12 cellular contexts compared by ENCODE assay signal in the genomic region with DNA sequence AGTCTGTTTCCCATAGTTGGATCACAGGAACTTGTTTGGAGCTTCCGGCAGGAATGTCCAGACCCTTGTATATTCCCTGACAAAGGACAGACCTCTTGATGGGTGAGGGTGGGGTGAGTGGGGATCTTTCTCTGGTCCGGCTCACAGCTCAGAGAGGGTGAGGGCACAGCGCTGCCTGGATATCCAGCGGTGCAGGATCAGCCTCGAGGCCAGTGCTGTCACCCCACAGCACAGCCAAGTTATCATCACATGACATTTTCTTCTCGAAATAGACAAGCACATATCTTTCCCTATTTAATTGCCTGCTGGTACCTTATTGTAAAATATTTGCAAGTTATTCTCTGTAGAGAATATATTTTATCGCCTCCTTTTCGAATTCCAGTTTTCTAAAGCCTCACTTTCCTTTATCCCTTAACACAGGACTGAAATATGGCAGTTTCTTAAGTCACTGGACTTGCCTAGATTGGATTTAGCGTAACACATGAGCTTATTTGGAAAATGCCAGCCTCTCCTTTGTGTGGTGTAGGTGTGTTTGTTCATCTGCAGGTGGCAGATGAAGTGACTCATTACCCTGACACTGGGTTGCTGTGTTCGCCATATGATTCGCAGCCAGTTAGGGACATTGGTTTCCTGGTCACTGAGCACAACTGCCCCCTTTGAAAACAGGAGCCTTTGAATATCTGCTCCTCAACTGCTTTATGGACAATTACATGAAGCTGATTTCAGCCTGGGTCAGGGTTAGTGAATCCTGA. TPM values are rescaled to one million over a fixed set of nuclear protein-coding genes. Genes with fewer than 3 reads are reported as not detected.
A peak's percentile ranks its signal among the peaks of the same experiment; 100 is the strongest.
DNase-seq lines count a peak whose midpoint lies in the region; ATAC-seq, FAIRE-seq and TF ChIP-seq lines count a peak whose summit lies in the region.
"Had no signal": no experiment of that assay in that cellular context is flagged by ENCODE, and none has a peak within 500 bp of the region (broad histone marks: within the 10 kb centered on the region; RNA-seq: fewer than 3 reads in every experiment).

No MANE protein-coding gene starts in this region.

- H3K27ac Mint-ChIP-seq in osteocyte (ENCODE audit: unreplicated experiment): no peak overlapping the region

- TF ChIP-seq CTCF in HepG2 (CRISPR knock-in tag; IDR thresholded peaks at IDR 0.05) (no peak), right lobe of liver (IDR thresholded peaks at IDR 0.05) (no peak), PC-9 (conservative IDR thresholded peaks at IDR 0.05) (no peak), osteocyte (IDR thresholded peaks at IDR 0.05) (no peak)

- H3K27me3 ChIP-seq in HepG2 (ENCODE audit: control insufficient read depth in 1 of 2, insufficient read depth in 2 of 2, low read length in 2 of 2) (peaks cover 0 to 33% of the 10 kb centered on the region in 2 experiments; a peak in 2 of 5 replicates), right lobe of liver (peaks cover 0 to 7% of the 10 kb centered on the region in 2 donors), PC-9 (ENCODE audit: insufficient read depth, low read depth) (no peaks in the 10 kb centered on the region)

- H3K9me3 Mint-ChIP-seq in osteocyte (ENCODE audit: unreplicated experiment): peaks cover 3% of the 10 kb centered on the region
- H3K9me3 Mint-ChIP-seq: activated T-cell treated with anti-CD3 and anti-CD28 coated beads, Interleukin-2, amount 50 U/mL, for 4 hours had no signal

- no peak overlapping the region for H3K4me3 Mint-ChIP-seq in osteocyte (ENCODE audit: unreplicated experiment)
- H3K4me3 Mint-ChIP-seq: activated T-cell treated with anti-CD3 and anti-CD28 coated beads, Interleukin-2, amount 50 U/mL, for 4 hours; brain had no signal

- TF ChIP-seq POLR2A in HepG2 (IDR thresholded peaks at IDR 0.05; ENCODE audit: insufficient read depth in 1 of 2, low read depth in 2 of 2, low read length in 2 of 2) (no peak), right lobe of liver (IDR thresholded peaks at IDR 0.05) (no peak)

- H3K9me3 ChIP-seq in HepG2 (ENCODE audit: low read length): no peaks in the 10 kb centered on the region
- no peaks in the 10 kb centered on the region for H3K9me3 ChIP-seq in right lobe of liver
- no peaks in the 10 kb centered on the region for H3K9me3 ChIP-seq in PC-9 (ENCODE audit: insufficient read depth, low read depth)

- H4K20me1 ChIP-seq in HepG2 (ENCODE audit: insufficient read depth, low read length): no peaks in the 10 kb centered on the region
- no peaks in the 10 kb centered on the region for H4K20me1 ChIP-seq in PC-9 (ENCODE audit: insufficient read depth)

- H3K4me1 ChIP-seq in HepG2 (ENCODE audit: insufficient read depth, low read length): 0 out of 2 replicates have a peak, but pooled peaks cover 13% of the 10 kb centered on the region
- peaks cover 0 to 3% (median 0%) of the 10 kb centered on the region in 4 donors for H3K4me1 ChIP-seq in right lobe of liver
- H3K4me1 ChIP-seq in PC-9 (replicated peaks; ENCODE audit: insufficient read depth): peaks cover 38% of the 10 kb centered on the region

- ATAC-seq in HepG2: no peak
- no peak for ATAC-seq in right lobe of liver
- no peak for ATAC-seq in HG02970 (IDR thresholded peaks at IDR 0.05; ENCODE audit: low FRiP score, unreplicated experiment)
- ATAC-seq: activated T-cell treated with anti-CD3 and anti-CD28 coated beads, Interleukin-2, amount 50 U/mL, for 4 hours had no signal

- H2AFZ ChIP-seq in HepG2 (ENCODE audit: low read length) (no peak overlapping the region), PC-9 (no peak overlapping the region)

- H3K4me2 ChIP-seq in HepG2 (ENCODE audit: low read depth, low read length) (no peak overlapping the region), PC-9 (peak overlapping the region; percentile 56)

- intact Hi-C loops in HepG2 (cut with micrococcal nuclease; ENCODE audit: unreplicated experiment) (no loop called here), right lobe of liver (cut with DNase I) (no loop called here), PC-9 (cut with micrococcal nuclease; ENCODE audit: unreplicated experiment) (loop anchor here (1.0 to 5.0 kb wide), 5 partner anchors 357 to 1247 kb away; no protein-coding TSS in a partner anchor)

- FAIRE-seq in HepG2 (lab: Jason Lieb, UNC) (no peak), urothelium cell line (lab: Jason Lieb, UNC) (no peak)

- no peak overlapping the region for H3K9ac ChIP-seq in HepG2 (ENCODE audit: insufficient read depth, low read depth, low read length)

- H3F3A ChIP-seq in PC-9 (ENCODE audit: insufficient read depth, low read depth): peaks cover 19% of the 10 kb centered on the region; the same call in 1 of the 2 replicates

- no peak overlapping the region for H3K27ac ChIP-seq in HepG2 (ENCODE audit: extremely low read length, insufficient read depth, low read length)
- no peak overlapping the region for H3K27ac ChIP-seq in right lobe of liver
- H3K27ac ChIP-seq in PC-9: peak overlapping the region; percentile 89

- no peak for DNase-seq in HepG2 (ENCODE audit: low spot score)
- no peak for DNase-seq in right lobe of liver
- DNase-seq in PC-9: peak; percentile 56 to 89
- peak; percentile 76 for DNase-seq in kidney tubule cell (ENCODE audit: low spot score)
- DNase-seq in urothelium cell line (ENCODE audit: low spot score): peak; percentile 42
- DNase-seq in C1 segment of cervical spinal cord (lab: John Stamatoyannopoulos, UW): no peak
- no peak for DNase-seq in osteocyte (ENCODE audit: extremely low spot score, unreplicated experiment)
- DNase-seq: activated T-cell treated with anti-CD3 and anti-CD28 coated beads, Interleukin-2, amount 50 U/mL, for 4 hours; MV-4-11; stimulated activated CD4-positive, alpha-beta T cell treated with anti-CD3 and anti-CD28 coated beads, Interleukin-4, amount 100 ng/mL, for 24 hours had no signal

- no peaks in the 10 kb centered on the region for H3K9me2 ChIP-seq in PC-9 (ENCODE audit: insufficient read depth)

- no peaks in the 10 kb centered on the region for H3K4me1 Mint-ChIP-seq in osteocyte (ENCODE audit: unreplicated experiment)

- 42% methylated on average over 11 of the region's 11 CpGs for WGBS in HepG2 (ENCODE audit: low lambda C conversion rate)
- WGBS in right lobe of liver (ENCODE audit: insufficient coverage, low coverage, low lambda C conversion rate, missing lambda C conversion rate): 71% methylated on average over 7 of the region's 11 CpGs

- H3K36me3 Mint-ChIP-seq in osteocyte (ENCODE audit: unreplicated experiment): no peaks in the 10 kb centered on the region
- H3K36me3 Mint-ChIP-seq: brain had no signal

- H3K4me3 ChIP-seq in HepG2 (replicated peaks in 1 of 3; ENCODE audit: insufficient read depth in 1 of 3, low read depth in 2 of 3, low read length in 3 of 3): no peak overlapping the region
- no peak overlapping the region for H3K4me3 ChIP-seq in right lobe of liver
- no peak overlapping the region for H3K4me3 ChIP-seq in PC-9

- H3K79me2 ChIP-seq in HepG2 (ENCODE audit: insufficient read depth, low read length) (no peaks in the 10 kb centered on the region), PC-9 (ENCODE audit: low read depth) (no peaks in the 10 kb centered on the region)

- in situ Hi-C loops in HepG2 (cut with HindIII; ENCODE audit: extremely low pct_ligation_motif_present, low pct_unique_long_range_greater_than_20kb): loop anchor here (10.0 kb wide), 1 partner anchor 1155 kb away; no protein-coding TSS in a partner anchor

- no peaks in the 10 kb centered on the region for H3K36me3 ChIP-seq in HepG2 (replicated peaks in 1 of 2; ENCODE audit: control insufficient read depth in 1 of 2, insufficient read depth in 2 of 2, low read length in 2 of 2)
- no peaks in the 10 kb centered on the region for H3K36me3 ChIP-seq in right lobe of liver
- H3K36me3 ChIP-seq in PC-9 (ENCODE audit: low read depth): no peaks in the 10 kb centered on the region

- POLR2A ChIA-PET in HepG2 (lab: Yijun Ruan, JAX) (no interaction called here), PC-9 (lab: Charles Lee; ENCODE audit: unreplicated experiment) (interaction anchor here (0.5 to 0.6 kb wide), 2 partner anchors 191 to 1255 kb away, joined by 4 to 10 read pairs; no protein-coding TSS in a partner anchor)

- no peak for TF ChIP-seq RAD21 in HepG2 (CRISPR knock-in tag; IDR thresholded peaks at IDR 0.05)

- CTCF ChIA-PET in HepG2 (lab: Yijun Ruan, JAX; ENCODE audit: low intra/inter-chr PET ratio, low total read pairs) (no interaction called here), PC-9 (lab: Charles Lee) (interaction anchor here (0.6 kb wide), 2 partner anchors 867 to 1339 kb away, joined by 3 read pairs; no protein-coding TSS in a partner anchor)

- peaks cover 49% of the 10 kb centered on the region for H3K27me3 Mint-ChIP-seq in osteocyte (ENCODE audit: unreplicated experiment)

- BruUV-seq in HepG2 (replicated peaks; lab: Mats Ljungman, UMichigan) (no TSS peak), PC-9 (replicated peaks; lab: Mats Ljungman, UMichigan) (no TSS peak)

- TF ChIP-seq EP300 in HepG2 (IDR thresholded peaks at IDR 0.05; ENCODE audit: low read depth in 2 of 2, low read length in 2 of 2) (no peak), HepG2 (CRISPR knock-in tag; IDR thresholded peaks at IDR 0.05; ENCODE audit: borderline replicate concordance) (no peak)

TF ChIP-seq in HepG2, 621 proteins besides CTCF, POLR2A, EP300 and RAD21 (continues in another document):
- no peak for TF ChIP-seq ZNF101 (CRISPR knock-in tag; IDR thresholded peaks at IDR 0.05; ENCODE audit: borderline replicate concordance, low read depth)

RNA-seq across cellular contexts. Expression of a gene that starts 21.4 kb away (rescaled TPM):
- total RNA-seq in HepG2 (2016; rRNA removed; fragmentation: Illumina TruSeq; extraction: Trizol) (not detected in 2 replicates), right lobe of liver (under 1 TPM; 0.25 to 0.63 (median 0.43) TPM), PC-9 (2021) (not detected in 2 replicates), osteocyte (0.16 and 0.40 TPM in 2 replicates)
- not detected in 2 replicates for total RNA-seq in HepG2 (2016; cell fraction: cytosol; rRNA removed; fragmentation: Illumina TruSeq; extraction: Trizol; ENCODE audit: low read depth)
- not detected in 2 replicates for total RNA-seq in HepG2 (2016; cell fraction: insoluble cytoplasmic fraction; rRNA removed; fragmentation: Illumina TruSeq; extraction: Trizol)
- total RNA-seq in HepG2 (2016; cell fraction: membrane; rRNA removed; fragmentation: Illumina TruSeq; extraction: Trizol): not detected in 2 replicates
- not detected in 2 replicates for total RNA-seq in HepG2 (2016; cell fraction: nucleus; rRNA removed; fragmentation: Illumina TruSeq; extraction: Trizol)
- polyA plus RNA-seq in HepG2 (2011; rRNA removed): not detected in 2 replicates
- not detected in 2 replicates for polyA plus RNA-seq in HepG2 (2011; cell fraction: cytosol; rRNA removed)
- not detected in 2 replicates for polyA plus RNA-seq in HepG2 (2011; cell fraction: nucleus; rRNA removed)
- polyA plus RNA-seq in HepG2 (2012): not detected in 2 replicates
- polyA plus RNA-seq in HepG2 (2016; cell fraction: cytosol; fragmentation: Illumina TruSeq; extraction: Trizol; ENCODE audit: low read depth): not detected in 2 replicates
- not detected in 2 replicates for polyA plus RNA-seq in HepG2 (2016; cell fraction: insoluble cytoplasmic fraction; fragmentation: Illumina TruSeq; extraction: Trizol; ENCODE audit: low read depth)
- not detected in 2 replicates for polyA plus RNA-seq in HepG2 (2016; cell fraction: membrane; fragmentation: Illumina TruSeq; extraction: Trizol; ENCODE audit: low read depth)
- polyA plus RNA-seq in HepG2 (2016; cell fraction: nucleus; fragmentation: Illumina TruSeq; extraction: Trizol; ENCODE audit: insufficient read depth, low read depth): not detected in 2 replicates
- polyA minus RNA-seq in HepG2 (2011; rRNA and poly(A)+ RNA removed; ENCODE audit: low replicate concordance): not detected in 2 replicates
- polyA minus RNA-seq in HepG2 (2011; cell fraction: cytosol; rRNA and poly(A)+ RNA removed): not detected in 2 replicates
- polyA minus RNA-seq in HepG2 (2011; cell fraction: nucleus; rRNA and poly(A)+ RNA removed): not detected in 2 replicates

Comparison
In these comparisons a context has a peak if more than half of its experiments do, and no peak if none do; other contexts are left out.
1. DNase-seq: peak in PC-9 (2 of 2), kidney tubule cell (single experiment) and urothelium cell line (single experiment); none in HepG2 (single experiment), right lobe of liver (0 of 3), C1 segment of cervical spinal cord (0 of 14) and osteocyte (single experiment).